ENCODE assay signal across 24 cellular contexts in genomic region chrX:41887691-41888090, GRCh38.
"Had no signal": no experiment of that assay in that cellular context is flagged by ENCODE, and none has a peak within 500 bp of the region (broad histone marks: within the 10 kb centered on the region; RNA-seq: fewer than 3 reads in every experiment).

No MANE protein-coding gene starts in this region.

- DNase-seq: activated CD4-positive, CD25-positive, alpha-beta regulatory T cell; activated CD8-positive, alpha-beta memory T cell treated with anti-CD3 and anti-CD28 coated beads, Interleukin-2, amount 50 U/mL, for 48 hours; activated gamma-delta T cell; adrenal gland; aorta; body of pancreas; cerebellar nuclear complex; colonic mucosa; effector CD8-positive, alpha-beta T cell; gastrocnemius medialis; glutamatergic neuron; islet precursor cell; left ventricle myocardium inferior; mucosa of descending colon; nephron progenitor cell; right lobe of liver; stimulated activated CD4-positive, alpha-beta T cell treated with anti-CD3 and anti-CD28 coated beads, Interleukin-2, amount 100 ng/mL, for 48 hours; tibial artery; upper lobe of right lung had no signal

- H3K27ac ChIP-seq: adrenal gland, body of pancreas, colonic mucosa, gastrocnemius medialis, hepatocyte, left ventricle myocardium inferior, neutrophil, right lobe of liver, SK-N-MC, suprapubic skin, tibial artery, upper lobe of right lung had no signal

- H3K27ac Mint-ChIP-seq: activated naive CD4-positive, alpha-beta T cell treated with anti-CD3 and anti-CD28 coated beads, Interleukin-2, amount 50 U/mL, for 24 hours; nephron progenitor cell had no signal

- H3K9me3 ChIP-seq: adrenal gland, body of pancreas, colonic mucosa, gastrocnemius medialis, left ventricle myocardium inferior, mucosa of descending colon, neutrophil, right lobe of liver, suprapubic skin, tibial artery, upper lobe of right lung had no signal

- H3K36me3 ChIP-seq: adrenal gland, colonic mucosa, gastrocnemius medialis, left ventricle myocardium inferior, neutrophil, right lobe of liver, suprapubic skin, tibial artery, upper lobe of right lung had no signal

- H3K27me3 Mint-ChIP-seq: activated naive CD4-positive, alpha-beta T cell treated with anti-CD3 and anti-CD28 coated beads, Interleukin-2, amount 50 U/mL, for 24 hours had no signal

- H3K4me3 ChIP-seq: adrenal gland, body of pancreas, colonic mucosa, gastrocnemius medialis, hepatocyte, left ventricle myocardium inferior, mucosa of descending colon, right lobe of liver, SK-N-MC, suprapubic skin, tibial artery, upper lobe of right lung had no signal

- ATAC-seq: body of pancreas, gastrocnemius medialis, mucosa of descending colon, right lobe of liver, upper lobe of right lung had no signal

- H3K4me1 ChIP-seq: adrenal gland, colonic mucosa, gastrocnemius medialis, left ventricle myocardium inferior, tibial artery, upper lobe of right lung had no signal

- H3K27me3 ChIP-seq: adrenal gland, body of pancreas, colonic mucosa, gastrocnemius medialis, hepatocyte, neutrophil, right lobe of liver, suprapubic skin, tibial artery, upper lobe of right lung had no signal

- H3K4me2 ChIP-seq: hepatocyte had no signal

- H3K9me3 Mint-ChIP-seq: activated naive CD4-positive, alpha-beta T cell treated with anti-CD3 and anti-CD28 coated beads, Interleukin-2, amount 50 U/mL, for 24 hours had no signal

- H2AFZ ChIP-seq: hepatocyte had no signal

- H3K4me3 Mint-ChIP-seq: activated naive CD4-positive, alpha-beta T cell treated with anti-CD3 and anti-CD28 coated beads, Interleukin-2, amount 50 U/mL, for 24 hours; nephron progenitor cell had no signal
